ENCODE assay signal across 8 cellular contexts in genomic region chr3:127035672-127036071, GRCh38. TPM values are rescaled to one million over a fixed set of nuclear protein-coding genes. Genes with fewer than 3 reads are reported as not detected.
A peak's percentile ranks its signal among the peaks of the same experiment; 100 is the strongest.
DNase-seq lines count a peak whose midpoint lies in the region; TF ChIP-seq lines count a peak whose summit lies in the region.

No MANE protein-coding gene starts in this region.

- H3K4me3 ChIP-seq in foreskin fibroblast (ENCODE audit: low read depth in 1 of 2, low read length in 2 of 2) (no peak overlapping the region), endodermal cell (ENCODE audit: low read length) (no peak overlapping the region)

- no peaks in the 10 kb centered on the region for H3K4me1 Mint-ChIP-seq in endodermal cell

- CTCF ChIA-PET in RWPE1 (lab: Yijun Ruan, JAX) = interaction anchor here (0.7 kb wide), 1 partner anchor 407 kb away, joined by 3 read pairs; no protein-coding TSS in a partner anchor

- peaks cover 23% of the 10 kb centered on the region for H3K36me3 ChIP-seq in endodermal cell (ENCODE audit: control insufficient read depth, insufficient read depth, low read length)

- H3K4me3 Mint-ChIP-seq in endodermal cell = no peak overlapping the region

- DNase-seq in EH (ENCODE audit: low read depth) (peak; percentile 67), RWPE1 (ENCODE audit: low spot score) (peak; percentile 93), foreskin fibroblast (peak; percentile 83 to 90), renal cortical epithelial cell (ENCODE audit: low read depth) (peak; percentile 89), hippocampal formation (lab: John Stamatoyannopoulos, UW) (no peak), endodermal cell (no peak), NCI-H1436 (lab: John Stamatoyannopoulos, UW) (no peak), NCI-H1694 (lab: John Stamatoyannopoulos, UW) (no peak)

- H3K36me3 Mint-ChIP-seq in endodermal cell (ENCODE audit: low read depth) = peaks cover 16% of the 10 kb centered on the region

- POLR2A ChIA-PET in RWPE1 (lab: Yijun Ruan, JAX; ENCODE audit: low non-redundant PET) = no interaction called here

- H3K27ac ChIP-seq in RWPE1 = peak overlapping the region; percentile 84
- no peak overlapping the region for H3K27ac ChIP-seq in endodermal cell (ENCODE audit: low read depth, low read length)

- no peaks in the 10 kb centered on the region for H3K9me3 Mint-ChIP-seq in endodermal cell

- H3K27ac Mint-ChIP-seq in endodermal cell = no peak overlapping the region

- no peaks in the 10 kb centered on the region for H3K27me3 Mint-ChIP-seq in endodermal cell (ENCODE audit: insufficient read depth)

- H3K4me1 ChIP-seq in endodermal cell (ENCODE audit: control insufficient read depth, insufficient read depth, low read length) = no peaks in the 10 kb centered on the region

- TF ChIP-seq CTCF in RWPE1 (conservative IDR thresholded peaks at IDR 0.05; ENCODE audit: low read depth) = no peak
- no peak for TF ChIP-seq CTCF in foreskin fibroblast (IDR thresholded peaks at IDR 0.05; ENCODE audit: low read depth, low read length)
- TF ChIP-seq CTCF in endodermal cell (conservative IDR thresholded peaks at IDR 0.05) = no peak

- no peaks in the 10 kb centered on the region for H3K27me3 ChIP-seq in endodermal cell (ENCODE audit: control insufficient read depth, insufficient read depth, low read length, poor library complexity, severe bottlenecking)

- 91% methylated on average over 10 of the region's 10 CpGs for WGBS in endodermal cell (ENCODE audit: insufficient coverage in 1 of 2, insufficient read length in 1 of 2), 2 experiments

- no peak overlapping the region for H3K9ac ChIP-seq in endodermal cell (ENCODE audit: extremely low read depth, low read length, poor library complexity, severe bottlenecking)

- H3K9me3 ChIP-seq in endodermal cell (ENCODE audit: control insufficient read depth, low read length) = no peaks in the 10 kb centered on the region

RNA-seq across cellular contexts. Expression of gene PLXNA1, which starts 52.8 kb away (rescaled TPM):
- total RNA-seq in renal cortical epithelial cell (23.3 and 67.0 TPM in 2 replicates), endodermal cell (10 to 100 TPM; 66.3 to 79.4 TPM)
- 64.5 TPM for polyA plus RNA-seq in endodermal cell (2013, experiment 1 of 2)
- polyA plus RNA-seq in endodermal cell (2013, experiment 2 of 2) = 61.1 TPM

Comparison
In these comparisons a context has a peak if more than half of its experiments do, and no peak if none do; other contexts are left out.
1. DNase-seq: peak in EH (single experiment), RWPE1 (single experiment), foreskin fibroblast (2 of 2) and renal cortical epithelial cell (single experiment); none in hippocampal formation (0 of 2), endodermal cell (single experiment), NCI-H1436 (single experiment) and NCI-H1694 (single experiment).